Comparison of ENCODE assay signal across 9 cellular contexts in genomic region chr20:39669659-39670058, GRCh38.
"Had no signal": no experiment of that assay in that cellular context is flagged by ENCODE, and none has a peak within 500 bp of the region (broad histone marks: within the 10 kb centered on the region; RNA-seq: fewer than 3 reads in every experiment).

No MANE protein-coding gene starts in this region.

- H3K4me1 ChIP-seq: HAP-1 had no signal

- H3K4me2 ChIP-seq: GM23338 had no signal

- ATAC-seq: GM23338, HCT116 had no signal

- H2AFZ ChIP-seq: GM23248, GM23338 had no signal

- H3K9ac ChIP-seq: GM23248 had no signal

- H3K27ac ChIP-seq: GM23248 had no signal

- DNase-seq: GM23248, GOT3, H7, H9, HCEC 1CT, HFFc6 had no signal

- H3K4me3 ChIP-seq: GM23248, GM23338, HAP-1 had no signal

- H3K9me3 ChIP-seq: HAP-1 had no signal

- H3K36me3 ChIP-seq: HAP-1 had no signal
